Comparison of ENCODE assay signal across 1 cellular context in genomic region chr18:48621815-48622555, GRCh38.
TF ChIP-seq lines count a peak whose summit lies in the region.

No MANE protein-coding gene starts in this region.

TF ChIP-seq in IMR-90, 13 proteins besides CTCF, POLR2A, EP300 and RAD21 (continued from another document):
- no peak for TF ChIP-seq CEBPB (IDR thresholded peaks at IDR 0.05; ENCODE audit: low read depth, low read length)
- TF ChIP-seq NFE2L2 (IDR thresholded peaks at IDR 0.05; ENCODE audit: low read depth, low read length) = no peak
